8 cellular contexts compared by ENCODE assay signal in genomic region chr5:88667187-88668141, GRCh38.
DNase-seq lines count a peak whose midpoint lies in the region; ATAC-seq and TF ChIP-seq lines count a peak whose summit lies in the region.

No MANE protein-coding gene starts in this region.

- peaks cover 14% of the 10 kb centered on the region for H3K4me1 Mint-ChIP-seq in brain

- H3K9me2 ChIP-seq in Karpas-422 (replicated peaks; ENCODE audit: insufficient read depth, low read length) (no peaks in the 10 kb centered on the region), neural cell (ENCODE audit: insufficient read depth, low read length) (no peaks in the 10 kb centered on the region)

- peak overlapping the region; percentile 4; the same call in 1 of the 2 replicates for H2AFZ ChIP-seq in Karpas-422 (ENCODE audit: low read length)
- no peak overlapping the region for H2AFZ ChIP-seq in neural cell (ENCODE audit: low read depth, low read length)

- peak overlapping the region; percentile 81 for H3K4me2 ChIP-seq in Karpas-422 (ENCODE audit: low read depth, low read length, poor library complexity, severe bottlenecking)
- peak overlapping the region; percentile 95 for H3K4me2 ChIP-seq in neural cell (ENCODE audit: low read length)

- TF ChIP-seq RAD21 in neural cell (conservative IDR thresholded peaks at IDR 0.05) = no peak

- H3K79me2 ChIP-seq in Karpas-422 (ENCODE audit: low read length) (no peaks in the 10 kb centered on the region), neural cell (replicated peaks; ENCODE audit: insufficient read depth, low read length) (peaks cover 100% of the 10 kb centered on the region)

- DNase-seq in Karpas-422 = peak; percentile 76
- DNase-seq in NCI-H1436 (lab: John Stamatoyannopoulos, UW) = no peak
- DNase-seq in NOMO-1 (lab: John Stamatoyannopoulos, UW; ENCODE audit: unreplicated experiment in 2 of 2) = no peak
- no peak for DNase-seq in occipital lobe (lab: John Stamatoyannopoulos, UW)

- peak overlapping the region; percentile 97 to 100 (median 99) for H3K27ac Mint-ChIP-seq in brain

- H3K27me3 Mint-ChIP-seq in brain = peaks cover 80% of the 10 kb centered on the region

- peaks cover 96% of the 10 kb centered on the region for H3K36me3 Mint-ChIP-seq in brain

- H3F3A ChIP-seq in neural cell (ENCODE audit: insufficient read depth, low read length, poor library complexity, severe bottlenecking) = peaks cover 18% of the 10 kb centered on the region

- TF ChIP-seq CTCF in brain (conservative IDR thresholded peaks at IDR 0.05) (no peak), neural cell (IDR thresholded peaks at IDR 0.05; ENCODE audit: poor library complexity, severe bottlenecking) (no peak)

- H3K9me3 ChIP-seq in Karpas-422 (ENCODE audit: low read length) = no peaks in the 10 kb centered on the region
- no peaks in the 10 kb centered on the region for H3K9me3 ChIP-seq in neural cell (ENCODE audit: low read length)

- no peak for TF ChIP-seq EP300 in neural cell (conservative IDR thresholded peaks at IDR 0.05; ENCODE audit: poor library complexity, severe bottlenecking)

- H3K9ac ChIP-seq in Karpas-422 (ENCODE audit: low read length) (peak overlapping the region; percentile 64), neural cell (ENCODE audit: low read length) (peak overlapping the region; percentile 96)

- TF ChIP-seq POLR2A in GM18505 (IDR thresholded peaks at IDR 0.05; ENCODE audit: borderline replicate concordance, extremely low read depth, insufficient read depth, insufficient read length) = no peak

- H3K27ac ChIP-seq in Karpas-422 (ENCODE audit: low read length) = no peak overlapping the region
- peak overlapping the region; percentile 100 for H3K27ac ChIP-seq in neural cell (ENCODE audit: low read length)

- peak overlapping the region; percentile 72 for H3K4me3 ChIP-seq in Karpas-422 (ENCODE audit: low read length)
- H3K4me3 ChIP-seq in neural cell (ENCODE audit: low read length) = peak overlapping the region; percentile 82

- H3K27me3 ChIP-seq in Karpas-422 (ENCODE audit: low read length) (no peaks in the 10 kb centered on the region), neural cell (ENCODE audit: insufficient read depth, low read depth, low read length) (no peaks in the 10 kb centered on the region)

- H3K9me3 Mint-ChIP-seq in brain = peaks cover 0 to 24% (median 2%) of the 10 kb centered on the region in 5 experiments

- peak; percentile 71 for ATAC-seq in GM18505 (IDR thresholded peaks at IDR 0.05; ENCODE audit: unreplicated experiment)
- peak; percentile 77 for ATAC-seq in GM21717 (IDR thresholded peaks at IDR 0.05; ENCODE audit: unreplicated experiment)

- no peaks in the 10 kb centered on the region for H3K36me3 ChIP-seq in Karpas-422 (ENCODE audit: insufficient read depth, low read length)
- H3K36me3 ChIP-seq in neural cell (ENCODE audit: insufficient read depth, low read length) = peaks cover 14% of the 10 kb centered on the region

- peaks cover 21% of the 10 kb centered on the region for H3K4me1 ChIP-seq in Karpas-422 (ENCODE audit: low read length)

- no peaks in the 10 kb centered on the region for H4K20me1 ChIP-seq in Karpas-422 (ENCODE audit: insufficient read depth, low read depth, low read length)
- H4K20me1 ChIP-seq in neural cell (ENCODE audit: insufficient read depth) = no peaks in the 10 kb centered on the region

- H3K4me3 Mint-ChIP-seq in brain = peak overlapping the region; percentile 88 to 97 (median 94)

TF ChIP-seq in neural cell, 6 proteins besides CTCF, POLR2A, EP300 and RAD21:
- TF ChIP-seq EZH2 (IDR thresholded peaks at IDR 0.05; ENCODE audit: borderline replicate concordance, insufficient read depth, low read length, poor library complexity, severe bottlenecking) (no peak), MXI1 (conservative IDR thresholded peaks at IDR 0.05; ENCODE audit: poor library complexity, severe bottlenecking) (peak; percentile 7), SMC3 (conservative IDR thresholded peaks at IDR 0.05; ENCODE audit: poor library complexity) (no peak), REST (IDR thresholded peaks at IDR 0.05; ENCODE audit: borderline replicate concordance) (peak; percentile 68), TAF1 (IDR thresholded peaks at IDR 0.05; ENCODE audit: low read depth) (peak; percentile 18), POLR2AphosphoS5 (IDR thresholded peaks at IDR 0.05) (peak; percentile 76)
